19 cellular contexts compared by ENCODE assay signal in the genomic region with DNA sequence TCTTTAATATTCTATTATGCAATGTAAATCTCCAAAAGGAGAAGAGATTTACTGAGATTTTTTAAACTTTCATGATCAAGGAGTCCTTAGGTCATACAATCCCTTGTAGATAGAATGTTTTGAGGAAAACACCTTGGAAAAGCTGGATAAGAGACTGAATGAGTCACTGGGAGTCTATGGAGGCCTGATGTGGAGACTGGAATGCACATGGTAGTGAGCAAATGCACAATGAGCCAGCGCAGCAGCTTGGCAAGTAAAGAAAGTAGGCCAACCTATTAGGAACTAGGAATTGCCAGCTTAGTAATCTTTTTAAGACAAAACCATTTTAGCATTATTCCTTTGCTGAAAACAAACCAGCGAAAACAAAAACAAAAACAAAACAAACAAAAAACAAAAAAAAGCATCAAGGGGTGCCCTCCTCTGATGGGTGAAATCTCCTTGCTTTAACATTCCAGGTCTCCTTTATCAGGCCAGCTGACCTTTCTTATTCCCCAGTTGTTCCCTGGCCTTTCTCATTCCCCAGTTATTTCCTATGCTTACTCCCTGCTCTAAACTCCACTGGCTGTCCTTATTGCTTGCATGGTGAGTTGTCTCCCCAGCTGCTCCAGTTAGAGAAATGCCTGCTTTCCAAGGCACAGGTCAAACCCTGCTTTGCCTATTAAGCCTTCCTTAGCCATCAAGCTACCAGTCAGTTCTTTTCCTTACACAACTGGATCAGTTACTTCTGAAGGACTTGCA.
A peak's percentile ranks its signal among the peaks of the same experiment; 100 is the strongest.
DNase-seq lines count a peak whose midpoint lies in the region; ATAC-seq, FAIRE-seq and TF ChIP-seq lines count a peak whose summit lies in the region.
"Had no signal": no experiment of that assay in that cellular context is flagged by ENCODE, and none has a peak within 500 bp of the region (broad histone marks: within the 10 kb centered on the region; RNA-seq: fewer than 3 reads in every experiment).

No MANE protein-coding gene starts in this region.

- CTCF ChIA-PET in A549 (lab: Yijun Ruan, JAX), result interaction anchor here (1.1 kb wide), 1 partner anchor 10 kb away, joined by 3 read pairs; no protein-coding TSS in a partner anchor
- CTCF ChIA-PET in CD4-positive, alpha-beta memory T cell (lab: Charles Lee; ENCODE audit: partially characterized antibody), result no interaction called here
- CTCF ChIA-PET in OCI-LY7 (lab: Charles Lee; ENCODE audit: unreplicated experiment), result no interaction called here

- H3K4me1 Mint-ChIP-seq in HFFc6 (ENCODE audit: low read depth) (peaks cover 51% of the 10 kb centered on the region), neural progenitor cell (no peaks in the 10 kb centered on the region)
- H3K4me1 Mint-ChIP-seq in CD4-positive, alpha-beta memory T cell, result no peaks in the 10 kb centered on the region
- H3K4me1 Mint-ChIP-seq: activated CD4-positive, alpha-beta memory T cell treated with anti-CD3 and anti-CD28 coated beads, Interleukin-2, amount 10 ng/mL, durations not matched to agents 7 days and 5 days; activated T-helper 17 cell treated with anti-CD3 and anti-CD28 coated beads, Interleukin-2, amount 50 U/mL, for 72 hours had no signal

- no peak for FAIRE-seq in A549 (lab: Jason Lieb, UNC)

- TF ChIP-seq EP300 in A549 (IDR thresholded peaks at IDR 0.05), result no peak

- no peak overlapping the region; the same call in 1 of the 2 replicates for H3K27ac Mint-ChIP-seq in HFFc6
- no peak overlapping the region for H3K27ac Mint-ChIP-seq in neural progenitor cell
- no peak overlapping the region for H3K27ac Mint-ChIP-seq in CD4-positive, alpha-beta memory T cell
- H3K27ac Mint-ChIP-seq: activated CD4-positive, alpha-beta memory T cell treated with anti-CD3 and anti-CD28 coated beads, Interleukin-2, amount 10 ng/mL, durations not matched to agents 7 days and 5 days; activated T-helper 17 cell treated with anti-CD3 and anti-CD28 coated beads, Interleukin-2, amount 50 U/mL, for 72 hours had no signal

- intact Hi-C loops in CD4-positive, alpha-beta memory T cell (cut with micrococcal nuclease), result no loop called here
- intact Hi-C loops in OCI-LY7 (cut with micrococcal nuclease; ENCODE audit: unreplicated experiment), result no loop called here

- H3K36me3 Mint-ChIP-seq in HFFc6 (ENCODE audit: low read depth) (no peaks in the 10 kb centered on the region), neural progenitor cell (no peaks in the 10 kb centered on the region)
- H3K36me3 Mint-ChIP-seq in CD4-positive, alpha-beta memory T cell, result no peaks in the 10 kb centered on the region

- DNase-seq in A549 (ENCODE audit: low read depth in 1 of 2, low spot score in 1 of 2) (peak; percentile 33 to 38), HFFc6 (peak; percentile 73), astrocyte of the spinal cord (ENCODE audit: low read depth, low spot score) (peak; percentile 78), kidney tubule cell (ENCODE audit: low spot score) (peak; percentile 63), neural progenitor cell (ENCODE audit: low spot score) (no peak), OCI-LY7 (ENCODE audit: low spot score) (no peak)
- no peak for DNase-seq in CD4-positive, alpha-beta memory T cell
- DNase-seq: activated CD4-positive, alpha-beta memory T cell treated with anti-CD3 and anti-CD28 coated beads, Interleukin-2, amount 10 ng/mL, durations not matched to agents 7 days and 5 days; BE2C; body of pancreas; DMS153; effector memory CD4-positive, alpha-beta T cell; NCI-H2029 treated with DMSO at 0.1 percent for 48 hours; stomach had no signal

- H3K79me2 ChIP-seq in neural progenitor cell (ENCODE audit: low read depth) (no peaks in the 10 kb centered on the region), OCI-LY7 (ENCODE audit: insufficient read depth, low read depth, low read length) (no peaks in the 10 kb centered on the region)

- in situ Hi-C loops in astrocyte of the spinal cord (cut with HindIII; ENCODE audit: low sequenced_read_pairs), result no loop called here

- H3K27ac ChIP-seq in A549 (peak overlapping the region; percentile 36 to 66; a peak in 4 of 6 replicates), neural progenitor cell (no peak overlapping the region), OCI-LY7 (ENCODE audit: low read depth, low read length, poor library complexity, severe bottlenecking) (no peak overlapping the region)
- no peak overlapping the region for H3K27ac ChIP-seq in CD4-positive, alpha-beta memory T cell (ENCODE audit: low read depth, low read length)
- H3K27ac ChIP-seq: body of pancreas, SJSA1, skin epidermis, stomach had no signal

- peaks cover 57% of the 10 kb centered on the region for H3K4me1 ChIP-seq in A549
- H3K4me1 ChIP-seq in neural progenitor cell, result peaks cover 14% of the 10 kb centered on the region
- no peaks in the 10 kb centered on the region for H3K4me1 ChIP-seq in CD4-positive, alpha-beta memory T cell (ENCODE audit: insufficient read depth, low read length)
- H3K4me1 ChIP-seq in OCI-LY7 (ENCODE audit: insufficient read depth, low read length, poor library complexity, severe bottlenecking), result no peaks in the 10 kb centered on the region
- H3K4me1 ChIP-seq: BE2C, body of pancreas, HAP-1 had no signal

- H3K9me2 ChIP-seq in OCI-LY7 (ENCODE audit: insufficient read depth, low read length), result no peaks in the 10 kb centered on the region

- TF ChIP-seq POLR2A in A549 (IDR thresholded peaks at IDR 0.05; ENCODE audit: low read length), result no peak

- BruUV-seq in OCI-LY7 (replicated peaks; lab: Mats Ljungman, UMichigan), result no TSS peak

- no peaks in the 10 kb centered on the region for H3K27me3 ChIP-seq in neural progenitor cell
- H3K27me3 ChIP-seq in CD4-positive, alpha-beta memory T cell (ENCODE audit: insufficient read depth, low read length), result no peaks in the 10 kb centered on the region
- H3K27me3 ChIP-seq: BE2C, body of pancreas, SJSA1, stomach had no signal

- ATAC-seq in A549 (peak; percentile 40 to 71; a peak in 3 of 6 replicates), HG03108 (IDR thresholded peaks at IDR 0.05; ENCODE audit: unreplicated experiment) (no peak)
- ATAC-seq: activated T-helper 17 cell treated with anti-CD3 and anti-CD28 coated beads, Interleukin-2, amount 50 U/mL, for 72 hours; body of pancreas had no signal

- WGBS in A549 (ENCODE audit: missing lambda C conversion rate), result 65% methylated on average over 2 of the region's 2 CpGs

- no peak overlapping the region for H3K4me3 Mint-ChIP-seq in HFFc6
- H3K4me3 Mint-ChIP-seq in neural progenitor cell, result no peak overlapping the region
- H3K4me3 Mint-ChIP-seq in CD4-positive, alpha-beta memory T cell, result no peak overlapping the region
- H3K4me3 Mint-ChIP-seq: activated CD4-positive, alpha-beta memory T cell treated with anti-CD3 and anti-CD28 coated beads, Interleukin-2, amount 10 ng/mL, durations not matched to agents 7 days and 5 days; activated T-helper 17 cell treated with anti-CD3 and anti-CD28 coated beads, Interleukin-2, amount 50 U/mL, for 72 hours had no signal

- H3K4me2 ChIP-seq in A549 (peak overlapping the region; percentile 33; the same call in 2 of the 3 replicates), neural progenitor cell (no peak overlapping the region), OCI-LY7 (ENCODE audit: low read length) (no peak overlapping the region)

- H3F3A ChIP-seq in neural progenitor cell (ENCODE audit: low read depth), result no peaks in the 10 kb centered on the region

- no peaks in the 10 kb centered on the region for H3K9me3 Mint-ChIP-seq in HFFc6
- H3K9me3 Mint-ChIP-seq in neural progenitor cell, result no peaks in the 10 kb centered on the region
- peaks cover 0 to 5% (median 0%) of the 10 kb centered on the region in 8 donors for H3K9me3 Mint-ChIP-seq in CD4-positive, alpha-beta memory T cell
- H3K9me3 Mint-ChIP-seq: activated CD4-positive, alpha-beta memory T cell treated with anti-CD3 and anti-CD28 coated beads, Interleukin-2, amount 10 ng/mL, durations not matched to agents 7 days and 5 days; activated T-helper 17 cell treated with anti-CD3 and anti-CD28 coated beads, Interleukin-2, amount 50 U/mL, for 72 hours had no signal

- H3K36me3 ChIP-seq in neural progenitor cell (no peaks in the 10 kb centered on the region), OCI-LY7 (ENCODE audit: insufficient read depth, low read length) (no peaks in the 10 kb centered on the region)
- no peaks in the 10 kb centered on the region for H3K36me3 ChIP-seq in CD4-positive, alpha-beta memory T cell (ENCODE audit: insufficient read depth, low read length)
- H3K36me3 ChIP-seq: BE2C, HAP-1 had no signal

- H2AFZ ChIP-seq in neural progenitor cell (replicated peaks), result no peak overlapping the region
- no peak overlapping the region for H2AFZ ChIP-seq in OCI-LY7 (ENCODE audit: low read length)

- no peak for TF ChIP-seq CTCF in A549 (IDR thresholded peaks at IDR 0.05)
- no peak for TF ChIP-seq CTCF in HFFc6 (IDR thresholded peaks at IDR 0.05)
- TF ChIP-seq CTCF in astrocyte of the spinal cord (IDR thresholded peaks at IDR 0.05; ENCODE audit: low read depth, low read length), result no peak
- TF ChIP-seq CTCF in neural progenitor cell (IDR thresholded peaks at IDR 0.05), result no peak
- no peak for TF ChIP-seq CTCF in OCI-LY7 (conservative IDR thresholded peaks at IDR 0.05; ENCODE audit: low read length)

- no peak overlapping the region for H3K9ac ChIP-seq in neural progenitor cell

- H3K4me3 ChIP-seq in A549 (no peak overlapping the region), astrocyte of the spinal cord (ENCODE audit: low read depth, low read length) (no peak overlapping the region), neural progenitor cell (no peak overlapping the region), OCI-LY7 (ENCODE audit: low read depth, low read length, poor library complexity, severe bottlenecking) (no peak overlapping the region)
- no peak overlapping the region for H3K4me3 ChIP-seq in CD4-positive, alpha-beta memory T cell (ENCODE audit: low read length in 2 of 2)
- H3K4me3 ChIP-seq: body of pancreas, HAP-1, SJSA1, skin epidermis, stomach had no signal

- H3K27me3 Mint-ChIP-seq in HFFc6 (ENCODE audit: insufficient read depth) (no peaks in the 10 kb centered on the region; the same call in 1 of the 2 replicates), neural progenitor cell (ENCODE audit: insufficient read depth, low read depth) (peaks cover 3% of the 10 kb centered on the region)
- peaks cover 0 to 2% of the 10 kb centered on the region in 2 donors for H3K27me3 Mint-ChIP-seq in CD4-positive, alpha-beta memory T cell

- POLR2A ChIA-PET in A549 (lab: Yijun Ruan, JAX), result no interaction called here
- POLR2A ChIA-PET in CD4-positive, alpha-beta memory T cell (lab: Charles Lee; ENCODE audit: partially characterized antibody), result no interaction called here
- POLR2A ChIA-PET in OCI-LY7 (lab: Charles Lee), result interaction anchor here (1.2 kb wide), 1 partner anchor 49 kb away, joined by 4 read pairs; no protein-coding TSS in a partner anchor

- no peak for TF ChIP-seq RAD21 in A549 (conservative IDR thresholded peaks at IDR 0.05 in 1 of 2, IDR thresholded peaks at IDR 0.05 in 1 of 2)

- H3K9me3 ChIP-seq in A549 (no peaks in the 10 kb centered on the region), neural progenitor cell (ENCODE audit: low read depth) (no peaks in the 10 kb centered on the region), OCI-LY7 (ENCODE audit: low read length) (no peaks in the 10 kb centered on the region)
- no peaks in the 10 kb centered on the region for H3K9me3 ChIP-seq in CD4-positive, alpha-beta memory T cell (ENCODE audit: control insufficient read depth in 1 of 2, low read length in 2 of 2)
- H3K9me3 ChIP-seq: BE2C, body of pancreas, HAP-1, SJSA1, stomach had no signal

- H4K20me1 ChIP-seq in neural progenitor cell (ENCODE audit: low read depth), result no peaks in the 10 kb centered on the region
- H4K20me1 ChIP-seq in OCI-LY7 (ENCODE audit: insufficient read depth, low read length), result no peaks in the 10 kb centered on the region

Comparison
In these comparisons a context has a peak if more than half of its experiments do, and no peak if none do; other contexts are left out.
1. DNase-seq: peak in A549 (2 of 2), HFFc6 (single experiment), astrocyte of the spinal cord (single experiment) and kidney tubule cell (single experiment); none in neural progenitor cell (single experiment), CD4-positive, alpha-beta memory T cell (0 of 5) and OCI-LY7 (single experiment).
2. H3K27ac ChIP-seq: peak in A549 (2 of 2); none in neural progenitor cell (single experiment), CD4-positive, alpha-beta memory T cell (single experiment) and OCI-LY7 (single experiment).